14 cellular contexts compared by ENCODE assay signal in genomic region chr6:124986146-124986545, GRCh38.
"Had no signal": no experiment of that assay in that cellular context is flagged by ENCODE, and none has a peak within 500 bp of the region (broad histone marks: within the 10 kb centered on the region; RNA-seq: fewer than 3 reads in every experiment).

No MANE protein-coding gene starts in this region.

- DNase-seq: activated CD4-positive, alpha-beta T cell treated with anti-CD3 and anti-CD28 coated beads, Interleukin-2, amount 10 ng/mL, durations not matched to agents 7 days and 5 days; activated CD4-positive, CD25-positive, alpha-beta regulatory T cell; activated CD8-positive, alpha-beta memory T cell treated with anti-CD3 and anti-CD28 coated beads for 24 hours; activated effector memory CD4-positive, alpha-beta T cell treated with Interleukin-2 at 50 U/mL for 16 hours; activated T-cell treated with anti-CD3 and anti-CD28 coated beads for 4 hours; amygdala; brain microvascular endothelial cell; foreskin fibroblast; heart left ventricle; ovary; T-helper 2 cell had no signal

- H3K9me3 ChIP-seq: esophagus muscularis mucosa, heart left ventricle, ovary had no signal

- H3K36me3 ChIP-seq: brain microvascular endothelial cell, esophagus muscularis mucosa, heart left ventricle, ovary had no signal

- H3K4me3 ChIP-seq: esophagus muscularis mucosa, heart left ventricle, ovary had no signal

- H3K36me3 Mint-ChIP-seq: activated naive CD8-positive, alpha-beta T cell; natural killer cell treated with Interleukin-12 subunit alpha and Interleukin-12 subunit beta and Interleukin-15 and Interleukin-18, amount 100 ng/mL, for 72 hours had no signal

- H3K27ac Mint-ChIP-seq: activated CD4-positive, alpha-beta T cell treated with anti-CD3 and anti-CD28 coated beads, Interleukin-2, amount 10 ng/mL, durations not matched to agents 7 days and 5 days; activated naive CD8-positive, alpha-beta T cell; natural killer cell treated with Interleukin-12 subunit alpha and Interleukin-12 subunit beta and Interleukin-15 and Interleukin-18, amount 100 ng/mL, for 72 hours had no signal

- H3K4me3 Mint-ChIP-seq: activated CD4-positive, alpha-beta T cell treated with anti-CD3 and anti-CD28 coated beads, Interleukin-2, amount 10 ng/mL, durations not matched to agents 7 days and 5 days; activated naive CD8-positive, alpha-beta T cell; natural killer cell treated with Interleukin-12 subunit alpha and Interleukin-12 subunit beta and Interleukin-15 and Interleukin-18, amount 100 ng/mL, for 72 hours had no signal

- H3K27ac ChIP-seq: brain microvascular endothelial cell, esophagus muscularis mucosa, heart left ventricle, ovary had no signal

- H3K9me3 Mint-ChIP-seq: activated CD4-positive, alpha-beta T cell treated with anti-CD3 and anti-CD28 coated beads, Interleukin-2, amount 10 ng/mL, durations not matched to agents 7 days and 5 days; natural killer cell treated with Interleukin-12 subunit alpha and Interleukin-12 subunit beta and Interleukin-15 and Interleukin-18, amount 100 ng/mL, for 72 hours had no signal
